Comparison of ENCODE assay signal across 19 cellular contexts in genomic region chr11:44031549-44031948, GRCh38. TPM values are rescaled to one million over a fixed set of nuclear protein-coding genes. Genes with fewer than 3 reads are reported as not detected.
A peak's percentile ranks its signal among the peaks of the same experiment; 100 is the strongest.
DNase-seq lines count a peak whose midpoint lies in the region; ATAC-seq and TF ChIP-seq lines count a peak whose summit lies in the region.
"Had no signal": no experiment of that assay in that cellular context is flagged by ENCODE, and none has a peak within 500 bp of the region (broad histone marks: within the 10 kb centered on the region; RNA-seq: fewer than 3 reads in every experiment).

No MANE protein-coding gene starts in this region.

- H3K4me1 ChIP-seq in OCI-LY3 (ENCODE audit: low read length) = peaks cover 75% of the 10 kb centered on the region
- peaks cover 38% of the 10 kb centered on the region for H3K4me1 ChIP-seq in neural progenitor cell
- H3K4me1 ChIP-seq in thoracic aorta (ENCODE audit: control insufficient read depth in 1 of 2, low read depth in 2 of 2) = peaks cover 30 to 54% of the 10 kb centered on the region in 2 donors

- no peak overlapping the region for H2AFZ ChIP-seq in OCI-LY3 (ENCODE audit: low read depth, low read length)
- H2AFZ ChIP-seq in neural progenitor cell (replicated peaks) = no peak overlapping the region

- intact Hi-C loops in dorsolateral prefrontal cortex (cut with DNase I) = loop anchor here in 1 of 2 donors (5.0 kb wide), 1 partner anchor 34 kb away; no protein-coding TSS in a partner anchor

- no peak overlapping the region for H3K4me3 Mint-ChIP-seq in neural progenitor cell
- H3K4me3 Mint-ChIP-seq: activated CD8-positive, alpha-beta T cell treated with anti-CD3 and anti-CD28 coated beads, Interleukin-2, amount 10 ng/mL, durations not matched to agents 7 days and 5 days; activated naive CD4-positive, alpha-beta T cell treated with anti-CD3 and anti-CD28 coated beads for 36 hours; activated T-cell treated with anti-CD3 and anti-CD28 coated beads, Interleukin-2, amount 50 U/mL, for 4 hours; naive thymus-derived CD8-positive, alpha-beta T cell had no signal

- no peak for DNase-seq in dorsolateral prefrontal cortex
- no peak for DNase-seq in neural progenitor cell (ENCODE audit: low spot score)
- DNase-seq in thoracic aorta (ENCODE audit: low spot score) = no peak
- DNase-seq in activated CD4-positive, CD25-positive, alpha-beta regulatory T cell (lab: John Stamatoyannopoulos, UW) = no peak
- no peak for DNase-seq in NCI-H1092 (lab: John Stamatoyannopoulos, UW)
- no peak for DNase-seq in NCI-H2171 (lab: John Stamatoyannopoulos, UW)
- DNase-seq: activated CD8-positive, alpha-beta T cell treated with anti-CD3 and anti-CD28 coated beads, Interleukin-2, amount 10 ng/mL, durations not matched to agents 7 days and 5 days; activated naive CD4-positive, alpha-beta T cell treated with anti-CD3 and anti-CD28 coated beads for 36 hours; activated T-cell treated with anti-CD3 and anti-CD28 coated beads, Interleukin-2, amount 50 U/mL, for 4 hours; naive thymus-derived CD8-positive, alpha-beta T cell; NCI-H524 treated with DMSO at 0.1 percent for 48 hours; RPMI8226; small intestine; stimulated activated CD4-positive, alpha-beta T cell treated with anti-CD3 and anti-CD28 coated beads, Interleukin-2, amount 100 ng/mL, for 48 hours; stimulated activated naive CD8-positive, alpha-beta T cell treated with anti-CD3 and anti-CD28 coated beads, Interleukin-15, Interleukin-2, amounts not matched to agents 100 U/mL and 50 U/mL, for 24 hours had no signal

- no peaks in the 10 kb centered on the region for H3K79me2 ChIP-seq in OCI-LY3 (ENCODE audit: low read length)
- H3K79me2 ChIP-seq in neural progenitor cell (ENCODE audit: low read depth) = no peaks in the 10 kb centered on the region

- H3K4me1 Mint-ChIP-seq in neural progenitor cell = peaks cover 39% of the 10 kb centered on the region
- H3K4me1 Mint-ChIP-seq: naive thymus-derived CD8-positive, alpha-beta T cell had no signal

- TF ChIP-seq CTCF in OCI-LY3 (IDR thresholded peaks at IDR 0.05; ENCODE audit: low read depth, low read length) = no peak
- TF ChIP-seq CTCF in dorsolateral prefrontal cortex (IDR thresholded peaks at IDR 0.05 in 54 of 56, conservative IDR thresholded peaks at IDR 0.05 in 2 of 56; ENCODE audit: low read depth in 1 of 56, partially characterized antibody in 56 of 56) = no peak
- no peak for TF ChIP-seq CTCF in neural progenitor cell (IDR thresholded peaks at IDR 0.05)
- no peak for TF ChIP-seq CTCF in thoracic aorta (IDR thresholded peaks at IDR 0.05)

- ATAC-seq in thoracic aorta (ENCODE audit: insufficient number of reproducible peaks, low FRiP score, low read depth) (no peak), GM19328 (IDR thresholded peaks at IDR 0.05; ENCODE audit: unreplicated experiment) (no peak)
- ATAC-seq: activated CD8-positive, alpha-beta T cell treated with anti-CD3 and anti-CD28 coated beads, Interleukin-2, amount 10 ng/mL, durations not matched to agents 7 days and 5 days; activated T-cell treated with anti-CD3 and anti-CD28 coated beads, Interleukin-2, amount 50 U/mL, for 4 hours; HepG2; naive thymus-derived CD8-positive, alpha-beta T cell; stimulated activated naive CD8-positive, alpha-beta T cell treated with anti-CD3 and anti-CD28 coated beads, Interleukin-15, Interleukin-2, amounts not matched to agents 100 U/mL and 50 U/mL, for 24 hours had no signal

- H3K9me3 Mint-ChIP-seq in neural progenitor cell = peaks cover 5% of the 10 kb centered on the region
- H3K9me3 Mint-ChIP-seq: activated naive CD4-positive, alpha-beta T cell treated with anti-CD3 and anti-CD28 coated beads for 36 hours; activated T-cell treated with anti-CD3 and anti-CD28 coated beads, Interleukin-2, amount 50 U/mL, for 4 hours had no signal

- no peaks in the 10 kb centered on the region for H4K20me1 ChIP-seq in OCI-LY3 (ENCODE audit: insufficient read depth, low read length)
- H4K20me1 ChIP-seq in neural progenitor cell (ENCODE audit: low read depth) = no peaks in the 10 kb centered on the region

- H3K9ac ChIP-seq in OCI-LY3 (ENCODE audit: low read length) (peak overlapping the region; percentile 72), neural progenitor cell (no peak overlapping the region)

- no peaks in the 10 kb centered on the region for H3K36me3 Mint-ChIP-seq in neural progenitor cell

- no peak overlapping the region for H3K27ac Mint-ChIP-seq in neural progenitor cell
- H3K27ac Mint-ChIP-seq: activated CD8-positive, alpha-beta T cell treated with anti-CD3 and anti-CD28 coated beads, Interleukin-2, amount 10 ng/mL, durations not matched to agents 7 days and 5 days; activated naive CD4-positive, alpha-beta T cell treated with anti-CD3 and anti-CD28 coated beads for 36 hours; progenitor cell of endocrine pancreas had no signal

- peaks cover 7% of the 10 kb centered on the region for H3K27me3 Mint-ChIP-seq in neural progenitor cell (ENCODE audit: insufficient read depth, low read depth)

- H3K4me2 ChIP-seq in OCI-LY3 (ENCODE audit: low read length) (peak overlapping the region; percentile 50), neural progenitor cell (peak overlapping the region; percentile 29)

- peaks cover 15% of the 10 kb centered on the region for H3K36me3 ChIP-seq in OCI-LY3 (replicated peaks; ENCODE audit: low read depth, low read length)
- H3K36me3 ChIP-seq in neural progenitor cell = no peaks in the 10 kb centered on the region
- H3K36me3 ChIP-seq in thoracic aorta = no peaks in the 10 kb centered on the region

- H3K9me3 ChIP-seq in OCI-LY3 (ENCODE audit: insufficient read depth, low read length) (peaks cover 8% of the 10 kb centered on the region), neural progenitor cell (ENCODE audit: low read depth) (no peaks in the 10 kb centered on the region), thoracic aorta (no peaks in the 10 kb centered on the region)

- H3K27ac ChIP-seq in OCI-LY3 (ENCODE audit: low read length) (peak overlapping the region; percentile 97), dorsolateral prefrontal cortex (peak overlapping the region in 34 of 59 donors; percentile 16 to 95 (median 86)), neural progenitor cell (no peak overlapping the region), thoracic aorta (peak overlapping the region; percentile 89 to 93)

- peaks cover 16% of the 10 kb centered on the region for H3F3A ChIP-seq in neural progenitor cell (ENCODE audit: low read depth)

- H3K4me3 ChIP-seq in OCI-LY3 (ENCODE audit: low read length) = no peak overlapping the region
- no peak overlapping the region for H3K4me3 ChIP-seq in dorsolateral prefrontal cortex
- no peak overlapping the region for H3K4me3 ChIP-seq in neural progenitor cell
- H3K4me3 ChIP-seq in thoracic aorta = no peak overlapping the region

- H3K27me3 ChIP-seq in OCI-LY3 (ENCODE audit: low read depth, low read length) = no peaks in the 10 kb centered on the region
- no peaks in the 10 kb centered on the region for H3K27me3 ChIP-seq in dorsolateral prefrontal cortex
- no peaks in the 10 kb centered on the region for H3K27me3 ChIP-seq in neural progenitor cell
- no peaks in the 10 kb centered on the region for H3K27me3 ChIP-seq in thoracic aorta (replicated peaks; ENCODE audit: insufficient read depth)

RNA-seq across cellular contexts. Expression of gene ACCSL, which starts 16.2 kb away (rescaled TPM):
- total RNA-seq in dorsolateral prefrontal cortex (under 1 TPM in 13 of 120 experiments, not detected in 107; 0.25 to 0.59 (median 0.35) TPM), neural progenitor cell (ENCODE audit: low replicate concordance) (not detected in 2 replicates), thoracic aorta (not detected)
- total RNA-seq: activated CD8-positive, alpha-beta T cell treated with anti-CD3 and anti-CD28 coated beads, Interleukin-2, amount 10 ng/mL, durations not matched to agents 7 days and 5 days; activated naive CD4-positive, alpha-beta T cell treated with anti-CD3 and anti-CD28 coated beads for 36 hours; activated T-cell treated with anti-CD3 and anti-CD28 coated beads, Interleukin-2, amount 50 U/mL, for 4 hours; HepG2; naive thymus-derived CD8-positive, alpha-beta T cell; progenitor cell of endocrine pancreas had no signal

RNA-seq across cellular contexts. Expression of gene ACCS, which starts 34.5 kb away (rescaled TPM):
- 10 to 100 TPM in 113 of 120 experiments, 1 to 10 TPM in 7; 5.0 to 38.8 (median 17.8) TPM for total RNA-seq in dorsolateral prefrontal cortex
- total RNA-seq in neural progenitor cell (ENCODE audit: low replicate concordance) = 7.0 and 10.4 TPM in 2 replicates
- total RNA-seq in thoracic aorta = 10 to 100 TPM; 32.3 to 32.6 TPM
